In the genomic region with DNA sequence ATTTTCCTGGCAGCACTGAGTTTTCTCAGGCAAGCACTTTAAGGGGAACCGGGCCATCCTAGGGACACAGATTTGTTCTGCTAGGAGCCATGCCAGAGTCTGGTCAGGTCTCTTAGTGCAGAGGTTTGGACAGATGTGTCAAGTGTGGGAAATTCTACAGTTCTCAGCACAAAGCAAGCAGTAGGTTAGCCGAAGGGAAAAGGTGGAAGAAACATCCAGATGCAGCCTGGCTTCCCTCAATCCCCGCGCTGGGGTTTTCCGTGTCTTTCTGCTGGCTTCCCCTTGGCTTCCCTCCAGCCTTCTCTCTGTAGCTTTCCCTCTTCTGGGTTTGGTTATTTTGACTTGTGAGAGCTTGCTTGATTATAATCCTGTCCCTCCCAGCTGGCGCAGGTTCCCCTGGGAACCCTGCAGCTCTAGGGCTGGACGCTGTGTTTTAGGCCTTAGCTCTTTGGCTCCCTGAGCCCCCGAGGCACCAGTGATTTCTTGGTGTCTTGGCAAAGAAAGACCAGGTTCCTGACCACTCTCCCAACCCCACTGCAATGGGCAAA, we compare ENCODE assay signal across 23 cellular contexts. TPM values are rescaled to one million over a fixed set of nuclear protein-coding genes. Genes with fewer than 3 reads are reported as not detected.
DNase-seq lines count a peak whose midpoint lies in the region; ATAC-seq and TF ChIP-seq lines count a peak whose summit lies in the region.
"Had no signal": no experiment of that assay in that cellular context is flagged by ENCODE, and none has a peak within 500 bp of the region (broad histone marks: within the 10 kb centered on the region; RNA-seq: fewer than 3 reads in every experiment).

No MANE protein-coding gene starts in this region.

- H3K4me1 ChIP-seq in A673 (ENCODE audit: insufficient read depth, low read length, poor library complexity, severe bottlenecking), result no peaks in the 10 kb centered on the region
- peaks cover 3 to 48% (median 30%) of the 10 kb centered on the region in 4 donors for H3K4me1 ChIP-seq in liver (ENCODE audit: control insufficient read depth in 4 of 4, insufficient read depth in 4 of 4, low read length in 3 of 4)
- H3K4me1 ChIP-seq in spleen, result peaks cover 0 to 9% (median 0%) of the 10 kb centered on the region in 6 donors

- no peaks in the 10 kb centered on the region for H3K36me3 ChIP-seq in A673 (ENCODE audit: insufficient read depth, low read length, poor library complexity, severe bottlenecking)
- H3K36me3 ChIP-seq in WERI-Rb-1, result no peaks in the 10 kb centered on the region
- H3K36me3 ChIP-seq in liver (ENCODE audit: control insufficient read depth in 4 of 4, insufficient read depth in 3 of 4, low read depth in 1 of 4, low read length in 3 of 4), result peaks cover 10 to 39% (median 28%) of the 10 kb centered on the region in 4 donors
- no peaks in the 10 kb centered on the region for H3K36me3 ChIP-seq in spleen
- H3K36me3 ChIP-seq: brain microvascular endothelial cell had no signal

- H3K4me1 Mint-ChIP-seq in activated CD4-positive, alpha-beta memory T cell treated with anti-CD3 and anti-CD28 coated beads for 36 hours (ENCODE audit: low read depth), result peaks cover 8% of the 10 kb centered on the region
- H3K4me1 Mint-ChIP-seq: stimulated activated memory B cell treated with anti-CD40 and anti-IgM and Interleukin-4, amounts not matched to agents 10 μg/mL and 1 μg/mL and 100 μg/mL, for 72 hours had no signal

- H3K36me3 Mint-ChIP-seq in activated CD4-positive, alpha-beta memory T cell treated with anti-CD3 and anti-CD28 coated beads for 36 hours, result no peaks in the 10 kb centered on the region
- H3K36me3 Mint-ChIP-seq: CD4-positive, CD25-positive, alpha-beta regulatory T cell; stimulated activated memory B cell treated with anti-CD40 and anti-IgM and Interleukin-4, amounts not matched to agents 10 μg/mL and 1 μg/mL and 100 μg/mL, for 72 hours had no signal

- DNase-seq in A673 (ENCODE audit: low spot score) (peak; percentile 7), DMS 273 treated with DMSO at 0.1 percent for 48 hours (lab: John Stamatoyannopoulos, UW) (peak; percentile 23), WERI-Rb-1 (peak; percentile 17), NCI-H1105 treated with DMSO at 0.1 percent for 48 hours (lab: John Stamatoyannopoulos, UW) (no peak), spleen (no peak)
- DNase-seq in activated CD4-positive, alpha-beta memory T cell treated with anti-CD3 and anti-CD28 coated beads for 36 hours, result no peak
- DNase-seq: activated CD4-positive, alpha-beta T cell treated with anti-CD3 and anti-CD28 coated beads, Interleukin-2, amount 50 U/mL, for 4 hours; activated CD8-positive, alpha-beta memory T cell treated with anti-CD3 and anti-CD28 coated beads, Interleukin-2, amount 50 U/mL, for 48 hours; activated effector memory CD4-positive, alpha-beta T cell treated with anti-CD3 and anti-CD28 coated beads, Interleukin-2, amount 50 U/mL, for 16 hours; brain microvascular endothelial cell; CD4-positive, CD25-positive, alpha-beta regulatory T cell; H7; IMR-90; NCI-H1436 treated with DMSO at 0.1 percent for 48 hours; nephron progenitor cell; small intestine had no signal

- no peaks in the 10 kb centered on the region for H3K9me3 Mint-ChIP-seq in activated CD4-positive, alpha-beta memory T cell treated with anti-CD3 and anti-CD28 coated beads for 36 hours
- H3K9me3 Mint-ChIP-seq: nephron progenitor cell; stimulated activated memory B cell treated with anti-CD40 and anti-IgM and Interleukin-4, amounts not matched to agents 10 μg/mL and 1 μg/mL and 100 μg/mL, for 72 hours had no signal

- H3K27me3 Mint-ChIP-seq in activated CD4-positive, alpha-beta memory T cell treated with anti-CD3 and anti-CD28 coated beads for 36 hours, result peaks cover 30% of the 10 kb centered on the region
- H3K27me3 Mint-ChIP-seq: progenitor cell of endocrine pancreas had no signal

- no peak overlapping the region for H3K9ac ChIP-seq in liver (ENCODE audit: low read depth in 1 of 2, low read length in 2 of 2)

- no peak for TF ChIP-seq POLR2A in spleen (IDR thresholded peaks at IDR 0.05)

- H3K4me3 ChIP-seq in A673 (ENCODE audit: low read depth, low read length, poor library complexity, severe bottlenecking) (no peak overlapping the region), WERI-Rb-1 (ENCODE audit: low read depth, low read length) (no peak overlapping the region), liver (ENCODE audit: low read depth in 1 of 3, low read length in 3 of 3) (peak overlapping the region in 2 of 3 donors; percentile 11 to 25), spleen (no peak overlapping the region)
- H3K4me3 ChIP-seq: coronary artery had no signal

- CTCF ChIA-PET in A673 (lab: Charles Lee), result no interaction called here
- CTCF ChIA-PET in activated CD4-positive, alpha-beta memory T cell treated with anti-CD3 and anti-CD28 coated beads for 36 hours (lab: Charles Lee), result no interaction called here

- BruUV-seq in A673 (replicated peaks; lab: Mats Ljungman, UMichigan), result no TSS peak

- no peak for TF ChIP-seq CTCF in A673 (conservative IDR thresholded peaks at IDR 0.05; ENCODE audit: low read depth, low read length)
- no peak for TF ChIP-seq CTCF in WERI-Rb-1 (IDR thresholded peaks at IDR 0.05; ENCODE audit: low read depth, low read length)
- TF ChIP-seq CTCF in liver (IDR thresholded peaks at IDR 0.05; ENCODE audit: low read depth, low read length, missing input control), result no peak
- no peak for TF ChIP-seq CTCF in spleen (IDR thresholded peaks at IDR 0.05 in 8 of 11, conservative IDR thresholded peaks at IDR 0.05 in 3 of 11)

- intact Hi-C loops in A673 (cut with micrococcal nuclease; ENCODE audit: unreplicated experiment) (no loop called here), spleen (cut with DNase I; ENCODE audit: low total_unique reads) (no loop called here)
- intact Hi-C loops in activated CD4-positive, alpha-beta memory T cell treated with anti-CD3 and anti-CD28 coated beads for 36 hours (cut with micrococcal nuclease), result no loop called here

- WGBS in liver, result 27% methylated on average over 8 of the region's 8 CpGs
- whole genome bisulfite sequencing in spleen, 5 donors, result 69 to 74% (median 70%) methylated on average over 8 of the region's 8 CpGs

- H3K4me3 Mint-ChIP-seq in activated CD4-positive, alpha-beta memory T cell treated with anti-CD3 and anti-CD28 coated beads for 36 hours, result no peak overlapping the region
- H3K4me3 Mint-ChIP-seq: CD4-positive, CD25-positive, alpha-beta regulatory T cell; nephron progenitor cell; stimulated activated memory B cell treated with anti-CD40 and anti-IgM and Interleukin-4, amounts not matched to agents 10 μg/mL and 1 μg/mL and 100 μg/mL, for 72 hours had no signal

- H3K9me3 ChIP-seq in A673 (ENCODE audit: low read depth, low read length, poor library complexity, severe bottlenecking) (no peaks in the 10 kb centered on the region), WERI-Rb-1 (ENCODE audit: severe bottlenecking) (no peaks in the 10 kb centered on the region), liver (ENCODE audit: control insufficient read depth in 4 of 4, low read length in 3 of 4) (no peaks in the 10 kb centered on the region), spleen (no peaks in the 10 kb centered on the region)

- POLR2A ChIA-PET in A673 (lab: Charles Lee; ENCODE audit: low non-redundant PET), result no interaction called here
- POLR2A ChIA-PET in activated CD4-positive, alpha-beta memory T cell treated with anti-CD3 and anti-CD28 coated beads for 36 hours (lab: Charles Lee), result no interaction called here

- TF ChIP-seq RAD21 in liver (IDR thresholded peaks at IDR 0.05), result no peak

- no peak overlapping the region for H3K27ac ChIP-seq in A673 (ENCODE audit: low read depth, low read length, poor library complexity, severe bottlenecking)
- no peak overlapping the region for H3K27ac ChIP-seq in WERI-Rb-1
- peak overlapping the region; percentile 8 to 9 for H3K27ac ChIP-seq in liver (ENCODE audit: low read depth in 1 of 2, low read length in 2 of 2)
- H3K27ac ChIP-seq in spleen, result no peak overlapping the region
- H3K27ac ChIP-seq: brain microvascular endothelial cell, coronary artery, RWPE1 had no signal

- H3K27ac Mint-ChIP-seq in activated CD4-positive, alpha-beta memory T cell treated with anti-CD3 and anti-CD28 coated beads for 36 hours, result no peak overlapping the region
- H3K27ac Mint-ChIP-seq: CD4-positive, CD25-positive, alpha-beta regulatory T cell; nephron progenitor cell; progenitor cell of endocrine pancreas; stimulated activated memory B cell treated with anti-CD40 and anti-IgM and Interleukin-4, amounts not matched to agents 10 μg/mL and 1 μg/mL and 100 μg/mL, for 72 hours had no signal

- no peak for ATAC-seq in GM19351 (IDR thresholded peaks at IDR 0.05; ENCODE audit: unreplicated experiment)
- ATAC-seq: stimulated activated memory B cell treated with anti-CD40 and anti-IgM and Interleukin-4, amounts not matched to agents 10 μg/mL and 1 μg/mL and 100 μg/mL, for 72 hours had no signal

- peaks cover 20% of the 10 kb centered on the region for H3K27me3 ChIP-seq in A673 (replicated peaks; ENCODE audit: insufficient read depth, low read depth, low read length, poor library complexity)
- peaks cover 16% of the 10 kb centered on the region for H3K27me3 ChIP-seq in WERI-Rb-1 (ENCODE audit: insufficient read depth, low read depth, severe bottlenecking)
- no peaks in the 10 kb centered on the region for H3K27me3 ChIP-seq in liver (ENCODE audit: control insufficient read depth in 4 of 4, insufficient read depth in 4 of 4, low read length in 3 of 4)
- peaks cover 0 to 38% (median 15%) of the 10 kb centered on the region in 7 donors for H3K27me3 ChIP-seq in spleen (replicated peaks in 1 of 7)

TF ChIP-seq in liver, 16 proteins besides CTCF, POLR2A, EP300 and RAD21 (continues in another document):
- TF ChIP-seq NR2F2 (IDR thresholded peaks at IDR 0.05), result no peak
- no peak for TF ChIP-seq SP1 (IDR thresholded peaks at IDR 0.05)
- no peak for TF ChIP-seq TAF1 (conservative IDR thresholded peaks at IDR 0.05)
- TF ChIP-seq YY1 (IDR thresholded peaks at IDR 0.05), result no peak

RNA-seq across cellular contexts. Expression of gene TF, which starts 4.1 kb away (rescaled TPM):
- total RNA-seq in A673 (2021) (0.11 and 0.13 TPM in 2 replicates), liver (1,000 to 10,000 TPM; 5,845 to 6,687 TPM), spleen (1 to 10 TPM; 1.7 to 9.8 (median 3.4) TPM)
- polyA plus RNA-seq in liver (1,000 to 10,000 TPM; 5,045 to 9,659 TPM), spleen (10 to 100 TPM in 2 of 3 donors, 1 to 10 TPM in 1; 2.3 to 81.8 (median 15.5) TPM)
- total RNA-seq in activated CD4-positive, alpha-beta memory T cell treated with anti-CD3 and anti-CD28 coated beads for 36 hours, result under 1 TPM; 0.44 to 0.67 TPM
- total RNA-seq: H7, IMR-90, M059J had no signal
- polyA plus RNA-seq: CD4-positive, CD25-positive, alpha-beta regulatory T cell had no signal

RNA-seq across cellular contexts. Expression of gene SRPRB, which starts 55.3 kb away (rescaled TPM):
- total RNA-seq in A673 (2021) (52.1 and 64.2 TPM in 2 replicates), liver (10 to 100 TPM; 34.7 to 97.6 TPM), spleen (10 to 100 TPM; 22.3 to 38.5 (median 28.1) TPM)
- polyA plus RNA-seq in liver (10 to 100 TPM; 76.0 to 77.8 TPM), spleen (10 to 100 TPM; 11.5 to 18.7 (median 17.8) TPM)
- 10 to 100 TPM; 65.7 to 66.7 TPM for total RNA-seq in activated CD4-positive, alpha-beta memory T cell treated with anti-CD3 and anti-CD28 coated beads for 36 hours

Comparison
In these comparisons a context has a peak if more than half of its experiments do, and no peak if none do; other contexts are left out.
1. DNase-seq: peak in A673 (single experiment), DMS 273 treated with DMSO at 0.1 percent for 48 hours (single experiment) and WERI-Rb-1 (single experiment); none in NCI-H1105 treated with DMSO at 0.1 percent for 48 hours (single experiment), spleen (single experiment) and activated CD4-positive, alpha-beta memory T cell treated with anti-CD3 and anti-CD28 coated beads for 36 hours (single experiment).
2. H3K27ac ChIP-seq: peak in liver (2 of 2); none in A673 (single experiment), WERI-Rb-1 (single experiment) and spleen (0 of 8).
3. H3K4me3 ChIP-seq: peak in liver (2 of 3); none in A673 (single experiment), WERI-Rb-1 (single experiment) and spleen (0 of 8).
4. RNA of gene TF, which starts 4.1 kb away (total RNA-seq): 5,845 to 6,687 TPM in liver; 1.7 to 9.8 TPM in spleen, 0.44 to 0.67 TPM in activated CD4-positive, alpha-beta memory T cell treated with anti-CD3 and anti-CD28 coated beads for 36 hours and 0.11 to 0.13 TPM in A673; every median in the first group is over 100 times any median in the second.